ENCODE assay signal across 13 cellular contexts in the genomic region with DNA sequence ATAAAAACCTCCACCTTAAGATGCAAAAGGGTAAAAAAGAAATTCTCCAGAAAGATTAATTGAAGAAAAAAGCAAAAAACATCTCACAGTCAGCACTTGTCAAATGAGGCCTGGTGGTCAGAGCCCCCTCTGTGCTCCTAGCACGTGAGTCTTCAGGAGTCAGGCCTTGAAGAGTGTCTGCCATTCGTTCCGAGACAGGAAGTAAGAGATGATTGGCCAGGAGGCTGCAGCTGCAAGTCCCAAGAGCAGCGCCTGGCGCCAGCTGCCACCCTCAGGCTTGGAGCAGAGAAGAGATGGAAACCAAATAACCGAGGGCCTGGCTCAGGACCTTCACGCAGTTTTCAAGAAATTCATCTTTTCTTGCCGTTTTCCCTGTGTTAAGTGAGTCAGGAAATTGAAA.
DNase-seq lines count a peak whose midpoint lies in the region; ATAC-seq and TF ChIP-seq lines count a peak whose summit lies in the region.
"Had no signal": no experiment of that assay in that cellular context is flagged by ENCODE, and none has a peak within 500 bp of the region (broad histone marks: within the 10 kb centered on the region; RNA-seq: fewer than 3 reads in every experiment).

No MANE protein-coding gene starts in this region.

- TF ChIP-seq EP300 in SK-N-SH (IDR thresholded peaks at IDR 0.05; ENCODE audit: borderline replicate concordance in 1 of 2, low read depth in 1 of 2, low read length in 1 of 2): no peak

- POLR2A ChIA-PET in activated CD4-positive, alpha-beta memory T cell treated with anti-CD3 and anti-CD28 coated beads for 36 hours (lab: Charles Lee): interaction anchor here (0.8 kb wide), 1 partner anchor 10 kb away, joined by 5 read pairs; no protein-coding TSS in a partner anchor
- POLR2A ChIA-PET in activated CD4-positive, alpha-beta memory T cell treated with anti-CD3 and anti-CD28 coated beads, Interleukin-2, amount 10 ng/mL, durations not matched to agents 7 days and 5 days (lab: Charles Lee): no interaction called here
- POLR2A ChIA-PET in SK-N-SH (lab: Yijun Ruan, JAX): no interaction called here

- peaks cover 11 to 55% of the 10 kb centered on the region in 2 experiments for H3K36me3 ChIP-seq in SK-N-SH (replicated peaks in 1 of 2; ENCODE audit: control insufficient read depth in 1 of 2, insufficient read depth in 2 of 2, low read length in 1 of 2)

- CTCF ChIA-PET in activated CD4-positive, alpha-beta memory T cell treated with anti-CD3 and anti-CD28 coated beads for 36 hours (lab: Charles Lee): no interaction called here
- CTCF ChIA-PET in activated CD4-positive, alpha-beta memory T cell treated with anti-CD3 and anti-CD28 coated beads, Interleukin-2, amount 10 ng/mL, durations not matched to agents 7 days and 5 days (lab: Charles Lee): no interaction called here
- CTCF ChIA-PET in SK-N-SH (lab: Yijun Ruan, JAX): interaction anchor here (1.0 to 2.2 kb wide), 2 partner anchors 13 to 540 kb away, joined by 3 to 9 read pairs; no protein-coding TSS in a partner anchor

- H3K36me3 Mint-ChIP-seq in activated CD4-positive, alpha-beta memory T cell treated with anti-CD3 and anti-CD28 coated beads for 36 hours: peaks cover 24% of the 10 kb centered on the region
- peaks cover 25% of the 10 kb centered on the region for H3K36me3 Mint-ChIP-seq in activated CD4-positive, alpha-beta memory T cell treated with anti-CD3 and anti-CD28 coated beads, Interleukin-2, amount 10 ng/mL, durations not matched to agents 7 days and 5 days (ENCODE audit: low read depth)

- no peak for ATAC-seq in GM19395 (IDR thresholded peaks at IDR 0.05; ENCODE audit: unreplicated experiment)

- no peaks in the 10 kb centered on the region for H4K20me1 ChIP-seq in SK-N-SH (ENCODE audit: insufficient read depth)

- no peak overlapping the region for H3K9ac ChIP-seq in SK-N-SH

- WGBS in SK-N-SH (ENCODE audit: low lambda C conversion rate): 68% methylated on average over 6 of the region's 8 CpGs

- no peaks in the 10 kb centered on the region for H3K27me3 ChIP-seq in SK-N-SH (ENCODE audit: insufficient read depth)
- H3K27me3 ChIP-seq: brain microvascular endothelial cell had no signal

- H3K27ac ChIP-seq in SK-N-SH (ENCODE audit: low read depth in 2 of 2, low read length in 1 of 2): peak overlapping the region in 1 of 2 experiments; percentile 43; a peak in 1 of 4 replicates
- H3K27ac ChIP-seq: brain microvascular endothelial cell had no signal

- H3K9me3 ChIP-seq in SK-N-SH: no peaks in the 10 kb centered on the region

- H3K9me3 Mint-ChIP-seq in activated CD4-positive, alpha-beta memory T cell treated with anti-CD3 and anti-CD28 coated beads for 36 hours: no peaks in the 10 kb centered on the region
- H3K9me3 Mint-ChIP-seq in activated CD4-positive, alpha-beta memory T cell treated with anti-CD3 and anti-CD28 coated beads, Interleukin-2, amount 10 ng/mL, durations not matched to agents 7 days and 5 days: peaks cover 2% of the 10 kb centered on the region

- intact Hi-C loops in activated CD4-positive, alpha-beta memory T cell treated with anti-CD3 and anti-CD28 coated beads for 36 hours (cut with micrococcal nuclease): loop anchor here (2.0 kb wide), 1 partner anchor 25 kb away; no protein-coding TSS in a partner anchor

- no peak overlapping the region for H3K4me3 Mint-ChIP-seq in activated CD4-positive, alpha-beta memory T cell treated with anti-CD3 and anti-CD28 coated beads for 36 hours
- H3K4me3 Mint-ChIP-seq in activated CD4-positive, alpha-beta memory T cell treated with anti-CD3 and anti-CD28 coated beads, Interleukin-2, amount 10 ng/mL, durations not matched to agents 7 days and 5 days: no peak overlapping the region

- peak; percentile 29 for TF ChIP-seq RAD21 in SK-N-SH (IDR thresholded peaks at IDR 0.05; ENCODE audit: low read length)

- no peak for DNase-seq in activated CD4-positive, alpha-beta memory T cell treated with anti-CD3 and anti-CD28 coated beads for 36 hours
- DNase-seq in activated CD4-positive, alpha-beta memory T cell treated with anti-CD3 and anti-CD28 coated beads, Interleukin-2, amount 10 ng/mL, durations not matched to agents 7 days and 5 days: no peak
- DNase-seq in SK-N-SH (peak; percentile 80), hepatic stellate cell (ENCODE audit: low spot score) (peak; percentile 20), retina (peak; percentile 40)
- no peak for DNase-seq in activated CD4-positive, CD25-positive, alpha-beta regulatory T cell treated with anti-CD3 and anti-CD28 coated beads, Interleukin-2, amount 50 U/mL, for 72 hours
- no peak for DNase-seq in effector CD4-positive, alpha-beta T cell
- DNase-seq: DMS153, KBM-7, NCI-H2171 had no signal

- H3K4me1 Mint-ChIP-seq in activated CD4-positive, alpha-beta memory T cell treated with anti-CD3 and anti-CD28 coated beads for 36 hours (ENCODE audit: low read depth): peaks cover 19% of the 10 kb centered on the region
- H3K4me1 Mint-ChIP-seq in activated CD4-positive, alpha-beta memory T cell treated with anti-CD3 and anti-CD28 coated beads, Interleukin-2, amount 10 ng/mL, durations not matched to agents 7 days and 5 days: peaks cover 17% of the 10 kb centered on the region

- H3K4me1 ChIP-seq in SK-N-SH (ENCODE audit: control insufficient read depth in 1 of 2, insufficient read depth in 2 of 2, low read depth in 1 of 2, low read length in 1 of 2): peaks cover 0 to 20% of the 10 kb centered on the region in 2 experiments; a peak in 2 of 4 replicates

- no peaks in the 10 kb centered on the region for H3F3A ChIP-seq in SK-N-SH (replicated peaks; ENCODE audit: insufficient read depth)

- no peak for TF ChIP-seq CTCF in SK-N-SH (IDR thresholded peaks at IDR 0.05)

- no peak overlapping the region for H2AFZ ChIP-seq in SK-N-SH (ENCODE audit: low read depth)

- no peak overlapping the region for H3K4me3 ChIP-seq in SK-N-SH (ENCODE audit: low read depth in 2 of 2, low read length in 1 of 2)
- H3K4me3 ChIP-seq: skin epidermis had no signal

- no peak overlapping the region for H3K4me2 ChIP-seq in SK-N-SH

- no peaks in the 10 kb centered on the region for H3K79me2 ChIP-seq in SK-N-SH (ENCODE audit: insufficient read depth)

- no peaks in the 10 kb centered on the region for H3K27me3 Mint-ChIP-seq in activated CD4-positive, alpha-beta memory T cell treated with anti-CD3 and anti-CD28 coated beads for 36 hours
- no peaks in the 10 kb centered on the region for H3K27me3 Mint-ChIP-seq in activated CD4-positive, alpha-beta memory T cell treated with anti-CD3 and anti-CD28 coated beads, Interleukin-2, amount 10 ng/mL, durations not matched to agents 7 days and 5 days

- no peaks in the 10 kb centered on the region for H3K9me2 ChIP-seq in SK-N-SH

- H3K27ac Mint-ChIP-seq in activated CD4-positive, alpha-beta memory T cell treated with anti-CD3 and anti-CD28 coated beads for 36 hours: peak overlapping the region; percentile 79
- H3K27ac Mint-ChIP-seq in activated CD4-positive, alpha-beta memory T cell treated with anti-CD3 and anti-CD28 coated beads, Interleukin-2, amount 10 ng/mL, durations not matched to agents 7 days and 5 days: no peak overlapping the region

TF ChIP-seq in SK-N-SH, 30 proteins besides CTCF, POLR2A, EP300 and RAD21:
- TF ChIP-seq NFIC (IDR thresholded peaks at IDR 0.05; ENCODE audit: borderline replicate concordance): no peak
- 0 out of 2 replicates have a peak, but pooled peaks have one; percentile 56 for TF ChIP-seq MXI1 (IDR thresholded peaks at IDR 0.05; ENCODE audit: low read depth, low read length)
TF ChIP-seq in SK-N-SH: peak in this region for 1.

Comparison
In these comparisons a context has a peak if more than half of its experiments do, and no peak if none do; other contexts are left out.
1. DNase-seq: peak in SK-N-SH (single experiment), hepatic stellate cell (single experiment) and retina (single experiment); none in activated CD4-positive, alpha-beta memory T cell treated with anti-CD3 and anti-CD28 coated beads for 36 hours (single experiment), activated CD4-positive, alpha-beta memory T cell treated with anti-CD3 and anti-CD28 coated beads, Interleukin-2, amount 10 ng/mL, durations not matched to agents 7 days and 5 days (single experiment), activated CD4-positive, CD25-positive, alpha-beta regulatory T cell treated with anti-CD3 and anti-CD28 coated beads, Interleukin-2, amount 50 U/mL, for 72 hours (single experiment) and effector CD4-positive, alpha-beta T cell (single experiment).